7 cellular contexts compared by ENCODE assay signal in genomic region chr2:126437016-126437415, GRCh38.
"Had no signal": no experiment of that assay in that cellular context is flagged by ENCODE, and none has a peak within 500 bp of the region (broad histone marks: within the 10 kb centered on the region; RNA-seq: fewer than 3 reads in every experiment).

No MANE protein-coding gene starts in this region.

- H3K4me3 ChIP-seq: GM23338 had no signal

- H3K4me3 Mint-ChIP-seq: GM23338, H9, IgD-negative memory B cell had no signal

- ATAC-seq: GM23338, HepG2 had no signal

- H3K27ac ChIP-seq: HL-60 had no signal

- H3K27ac Mint-ChIP-seq: GM23338, H9, IgD-negative memory B cell had no signal

- H2AFZ ChIP-seq: GM23338 had no signal

- H3K4me2 ChIP-seq: GM23338 had no signal

- DNase-seq: H9, HCEC 1CT, KBM-7 had no signal

- H3K36me3 Mint-ChIP-seq: IgD-negative memory B cell had no signal

- H3K4me1 Mint-ChIP-seq: GM23338, H9, IgD-negative memory B cell had no signal

- H3K9me3 Mint-ChIP-seq: GM23338, H9, IgD-negative memory B cell had no signal
